In the genomic region with DNA sequence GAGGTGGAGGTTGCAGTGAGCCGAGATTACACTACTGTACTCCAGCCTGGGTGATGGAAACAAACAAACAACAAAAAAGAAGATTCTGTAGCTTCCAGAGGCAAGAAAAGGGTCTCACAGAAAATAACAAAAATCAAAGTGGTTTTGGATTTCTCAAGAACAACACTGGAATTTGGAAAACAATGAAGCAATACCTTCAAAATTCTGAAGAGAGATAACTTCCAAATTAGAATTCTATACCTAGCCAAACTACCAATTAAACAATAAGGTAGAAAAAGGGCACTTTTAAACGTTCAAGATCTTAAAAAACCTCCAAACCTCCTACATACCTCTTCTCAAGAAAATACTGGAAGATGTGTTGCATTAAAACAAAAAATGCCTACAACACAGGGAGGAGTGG, we compare ENCODE assay signal across 8 cellular contexts. TPM values are rescaled to one million over a fixed set of nuclear protein-coding genes. Genes with fewer than 3 reads are reported as not detected.
"Had no signal": no experiment of that assay in that cellular context is flagged by ENCODE, and none has a peak within 500 bp of the region (broad histone marks: within the 10 kb centered on the region; RNA-seq: fewer than 3 reads in every experiment).

No MANE protein-coding gene starts in this region.

- H3K9ac ChIP-seq: KMS-11 had no signal

- ATAC-seq: HepG2 had no signal

- H3K4me2 ChIP-seq: KMS-11 had no signal

- FAIRE-seq: HepG2, HTR-8/SVneo had no signal

- H3K27ac ChIP-seq: HL-60, KMS-11 had no signal

- DNase-seq: IMR-90, KBM-7, KG1 had no signal

RNA-seq across cellular contexts. Expression of a gene that starts 4.9 kb away (rescaled TPM):
- polyA plus RNA-seq: IgD-negative memory B cell had no signal
